15 cellular contexts compared by ENCODE assay signal in genomic region chr3:147930417-147930816, GRCh38.
A peak's percentile ranks its signal among the peaks of the same experiment; 100 is the strongest.
DNase-seq lines count a peak whose midpoint lies in the region; ATAC-seq, FAIRE-seq and TF ChIP-seq lines count a peak whose summit lies in the region.
"Had no signal": no experiment of that assay in that cellular context is flagged by ENCODE, and none has a peak within 500 bp of the region (broad histone marks: within the 10 kb centered on the region; RNA-seq: fewer than 3 reads in every experiment).

No MANE protein-coding gene starts in this region.

- no peaks in the 10 kb centered on the region for H3K9me3 Mint-ChIP-seq in naive thymus-derived CD8-positive, alpha-beta T cell

- ATAC-seq in GM19455 (IDR thresholded peaks at IDR 0.05; ENCODE audit: unreplicated experiment), result no peak
- no peak for ATAC-seq in naive thymus-derived CD8-positive, alpha-beta T cell
- ATAC-seq: body of pancreas had no signal

- no peaks in the 10 kb centered on the region for H3K27me3 Mint-ChIP-seq in naive thymus-derived CD8-positive, alpha-beta T cell

- CTCF ChIA-PET in A673 (lab: Charles Lee), result interaction anchor here (1.1 kb wide), 1 partner anchor 15 kb away, joined by 5 read pairs; no protein-coding TSS in a partner anchor

- intact Hi-C loops in A673 (cut with micrococcal nuclease; ENCODE audit: unreplicated experiment), result loop anchor here (5.0 kb wide), 1 partner anchor 147 kb away; no protein-coding TSS in a partner anchor

- H3K9ac ChIP-seq in HUES48 (ENCODE audit: low read depth, low read length), result no peak overlapping the region

- no peaks in the 10 kb centered on the region for H3K4me1 Mint-ChIP-seq in naive thymus-derived CD8-positive, alpha-beta T cell

- H3K27me3 ChIP-seq in A673 (replicated peaks; ENCODE audit: insufficient read depth, low read depth, low read length, poor library complexity) (no peaks in the 10 kb centered on the region), HUES48 (ENCODE audit: control insufficient read depth, insufficient read depth, low read length) (no peaks in the 10 kb centered on the region), bronchial epithelial cell (ENCODE audit: control insufficient read depth, insufficient read depth, low read length) (no peaks in the 10 kb centered on the region)
- H3K27me3 ChIP-seq: body of pancreas, SJCRH30, thyroid gland had no signal

- no peaks in the 10 kb centered on the region for H3K36me3 ChIP-seq in A673 (ENCODE audit: insufficient read depth, low read length, poor library complexity, severe bottlenecking)
- no peaks in the 10 kb centered on the region for H3K36me3 ChIP-seq in HUES48 (ENCODE audit: control insufficient read depth, insufficient read depth, low read length)
- no peaks in the 10 kb centered on the region for H3K36me3 ChIP-seq in bronchial epithelial cell (ENCODE audit: control insufficient read depth, insufficient read depth, low read length)
- H3K36me3 ChIP-seq: SJCRH30, thyroid gland had no signal

- FAIRE-seq in bronchial epithelial cell (lab: Jason Lieb, UNC), result no peak

- POLR2A ChIA-PET in A673 (lab: Charles Lee; ENCODE audit: low non-redundant PET), result interaction anchor here (0.9 kb wide), 1 partner anchor 16 kb away, joined by 5 read pairs; no protein-coding TSS in a partner anchor
- POLR2A ChIA-PET in naive thymus-derived CD8-positive, alpha-beta T cell (lab: Charles Lee), result no interaction called here

- H3K27ac Mint-ChIP-seq in naive thymus-derived CD8-positive, alpha-beta T cell, result no peak overlapping the region

- H3K4me3 ChIP-seq in A673 (ENCODE audit: low read depth, low read length, poor library complexity, severe bottlenecking) (peak overlapping the region; percentile 11), HUES48 (ENCODE audit: low read depth, low read length) (no peak overlapping the region), bronchial epithelial cell (ENCODE audit: low read depth, low read length) (no peak overlapping the region)
- H3K4me3 ChIP-seq: body of pancreas, SJCRH30, thyroid gland had no signal

- H3K36me3 Mint-ChIP-seq in naive thymus-derived CD8-positive, alpha-beta T cell, result no peaks in the 10 kb centered on the region

- no peak overlapping the region for H3K4me3 Mint-ChIP-seq in naive thymus-derived CD8-positive, alpha-beta T cell

- peak overlapping the region; percentile 64 for H3K27ac ChIP-seq in A673 (ENCODE audit: low read depth, low read length, poor library complexity, severe bottlenecking)
- peak overlapping the region; percentile 26 for H3K27ac ChIP-seq in HUES48 (ENCODE audit: low read depth, low read length)
- H3K27ac ChIP-seq: body of pancreas, SJCRH30, thyroid gland had no signal

- DNase-seq in A673 (ENCODE audit: low spot score), result peak; percentile 95
- DNase-seq in bronchial epithelial cell (ENCODE audit: low read depth), result peak; percentile 53
- DNase-seq in left kidney (ENCODE audit: low read depth, low spot score), result peak; percentile 80
- DNase-seq in hypothalamus (lab: John Stamatoyannopoulos, UW), result no peak
- DNase-seq in GM10266 (ENCODE audit: extremely low spot score), result no peak
- no peak for DNase-seq in naive thymus-derived CD8-positive, alpha-beta T cell
- DNase-seq: activated CD4-positive, CD25-positive, alpha-beta regulatory T cell treated with anti-CD3 and anti-CD28 coated beads, Interleukin-2, amount 50 U/mL, for 72 hours; body of pancreas; DMS53; NCI-H1105; NCI-H524; thyroid gland had no signal

- H3K9me3 ChIP-seq in A673 (ENCODE audit: low read depth, low read length, poor library complexity, severe bottlenecking) (no peaks in the 10 kb centered on the region), HUES48 (ENCODE audit: control insufficient read depth, insufficient read depth, low read length) (no peaks in the 10 kb centered on the region)
- H3K9me3 ChIP-seq: body of pancreas, SJCRH30, thyroid gland had no signal

- H3K4me1 ChIP-seq in A673 (ENCODE audit: insufficient read depth, low read length, poor library complexity, severe bottlenecking), result peaks cover 51% of the 10 kb centered on the region
- H3K4me1 ChIP-seq in HUES48 (ENCODE audit: control insufficient read depth, insufficient read depth, low read length), result peaks cover 52% of the 10 kb centered on the region
- H3K4me1 ChIP-seq: body of pancreas, thyroid gland had no signal

- BruUV-seq in A673 (replicated peaks; lab: Mats Ljungman, UMichigan), result no TSS peak

- no peak for TF ChIP-seq CTCF in A673 (conservative IDR thresholded peaks at IDR 0.05; ENCODE audit: low read depth, low read length)
- no peak for TF ChIP-seq CTCF in bronchial epithelial cell (IDR thresholded peaks at IDR 0.05; ENCODE audit: insufficient read depth, low read length, severe bottlenecking)
- TF ChIP-seq CTCF in GM10266 (IDR thresholded peaks at IDR 0.05; ENCODE audit: control insufficient read depth, insufficient read depth, low read depth, missing control alignments), result no peak

Comparison
In these comparisons a context has a peak if more than half of its experiments do, and no peak if none do; other contexts are left out.
1. DNase-seq: peak in A673 (single experiment), bronchial epithelial cell (single experiment) and left kidney (single experiment); none in hypothalamus (0 of 51), GM10266 (single experiment) and naive thymus-derived CD8-positive, alpha-beta T cell (0 of 10).